ENCODE assay signal across 1 cellular context in genomic region chr6:41372526-41373366, GRCh38.
TF ChIP-seq lines count a peak whose summit lies in the region.

No MANE protein-coding gene starts in this region.

TF ChIP-seq in HepG2, 621 proteins besides CTCF, POLR2A, EP300 and RAD21 (continued from another document and continues in another):
- TF ChIP-seq, protein P1, sequence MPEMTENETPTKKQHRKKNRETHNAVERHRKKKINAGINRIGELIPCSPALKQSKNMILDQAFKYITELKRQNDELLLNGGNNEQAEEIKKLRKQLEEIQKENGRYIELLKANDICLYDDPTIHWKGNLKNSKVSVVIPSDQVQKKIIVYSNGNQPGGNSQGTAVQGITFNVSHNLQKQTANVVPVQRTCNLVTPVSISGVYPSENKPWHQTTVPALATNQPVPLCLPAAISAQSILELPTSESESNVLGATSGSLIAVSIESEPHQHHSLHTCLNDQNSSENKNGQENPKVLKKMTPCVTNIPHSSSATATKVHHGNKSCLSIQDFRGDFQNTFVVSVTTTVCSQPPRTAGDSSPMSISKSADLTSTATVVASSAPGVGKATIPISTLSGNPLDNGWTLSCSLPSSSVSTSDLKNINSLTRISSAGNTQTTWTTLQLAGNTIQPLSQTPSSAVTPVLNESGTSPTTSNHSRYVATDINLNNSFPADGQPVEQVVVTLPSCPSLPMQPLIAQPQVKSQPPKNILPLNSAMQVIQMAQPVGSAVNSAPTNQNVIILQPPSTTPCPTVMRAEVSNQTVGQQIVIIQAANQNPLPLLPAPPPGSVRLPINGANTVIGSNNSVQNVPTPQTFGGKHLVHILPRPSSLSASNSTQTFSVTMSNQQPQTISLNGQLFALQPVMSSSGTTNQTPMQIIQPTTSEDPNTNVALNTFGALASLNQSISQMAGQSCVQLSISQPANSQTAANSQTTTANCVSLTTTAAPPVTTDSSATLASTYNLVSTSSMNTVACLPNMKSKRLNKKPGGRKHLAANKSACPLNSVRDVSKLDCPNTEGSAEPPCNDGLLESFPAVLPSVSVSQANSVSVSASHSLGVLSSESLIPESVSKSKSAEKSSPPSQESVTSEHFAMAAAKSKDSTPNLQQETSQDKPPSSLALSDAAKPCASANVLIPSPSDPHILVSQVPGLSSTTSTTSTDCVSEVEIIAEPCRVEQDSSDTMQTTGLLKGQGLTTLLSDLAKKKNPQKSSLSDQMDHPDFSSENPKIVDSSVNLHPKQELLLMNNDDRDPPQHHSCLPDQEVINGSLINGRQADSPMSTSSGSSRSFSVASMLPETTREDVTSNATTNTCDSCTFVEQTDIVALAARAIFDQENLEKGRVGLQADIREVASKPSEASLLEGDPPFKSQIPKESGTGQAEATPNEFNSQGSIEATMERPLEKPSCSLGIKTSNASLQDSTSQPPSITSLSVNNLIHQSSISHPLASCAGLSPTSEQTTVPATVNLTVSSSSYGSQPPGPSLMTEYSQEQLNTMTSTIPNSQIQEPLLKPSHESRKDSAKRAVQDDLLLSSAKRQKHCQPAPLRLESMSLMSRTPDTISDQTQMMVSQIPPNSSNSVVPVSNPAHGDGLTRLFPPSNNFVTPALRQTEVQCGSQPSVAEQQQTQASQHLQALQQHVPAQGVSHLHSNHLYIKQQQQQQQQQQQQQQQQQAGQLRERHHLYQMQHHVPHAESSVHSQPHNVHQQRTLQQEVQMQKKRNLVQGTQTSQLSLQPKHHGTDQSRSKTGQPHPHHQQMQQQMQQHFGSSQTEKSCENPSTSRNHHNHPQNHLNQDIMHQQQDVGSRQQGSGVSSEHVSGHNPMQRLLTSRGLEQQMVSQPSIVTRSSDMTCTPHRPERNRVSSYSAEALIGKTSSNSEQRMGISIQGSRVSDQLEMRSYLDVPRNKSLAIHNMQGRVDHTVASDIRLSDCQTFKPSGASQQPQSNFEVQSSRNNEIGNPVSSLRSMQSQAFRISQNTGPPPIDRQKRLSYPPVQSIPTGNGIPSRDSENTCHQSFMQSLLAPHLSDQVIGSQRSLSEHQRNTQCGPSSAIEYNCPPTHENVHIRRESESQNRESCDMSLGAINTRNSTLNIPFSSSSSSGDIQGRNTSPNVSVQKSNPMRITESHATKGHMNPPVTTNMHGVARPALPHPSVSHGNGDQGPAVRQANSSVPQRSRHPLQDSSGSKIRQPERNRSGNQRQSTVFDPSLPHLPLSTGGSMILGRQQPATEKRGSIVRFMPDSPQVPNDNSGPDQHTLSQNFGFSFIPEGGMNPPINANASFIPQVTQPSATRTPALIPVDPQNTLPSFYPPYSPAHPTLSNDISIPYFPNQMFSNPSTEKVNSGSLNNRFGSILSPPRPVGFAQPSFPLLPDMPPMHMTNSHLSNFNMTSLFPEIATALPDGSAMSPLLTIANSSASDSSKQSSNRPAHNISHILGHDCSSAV (CRISPR knock-in tag; IDR thresholded peaks at IDR 0.05; ENCODE audit: borderline replicate concordance) = no peak
- TF ChIP-seq, protein P2, sequence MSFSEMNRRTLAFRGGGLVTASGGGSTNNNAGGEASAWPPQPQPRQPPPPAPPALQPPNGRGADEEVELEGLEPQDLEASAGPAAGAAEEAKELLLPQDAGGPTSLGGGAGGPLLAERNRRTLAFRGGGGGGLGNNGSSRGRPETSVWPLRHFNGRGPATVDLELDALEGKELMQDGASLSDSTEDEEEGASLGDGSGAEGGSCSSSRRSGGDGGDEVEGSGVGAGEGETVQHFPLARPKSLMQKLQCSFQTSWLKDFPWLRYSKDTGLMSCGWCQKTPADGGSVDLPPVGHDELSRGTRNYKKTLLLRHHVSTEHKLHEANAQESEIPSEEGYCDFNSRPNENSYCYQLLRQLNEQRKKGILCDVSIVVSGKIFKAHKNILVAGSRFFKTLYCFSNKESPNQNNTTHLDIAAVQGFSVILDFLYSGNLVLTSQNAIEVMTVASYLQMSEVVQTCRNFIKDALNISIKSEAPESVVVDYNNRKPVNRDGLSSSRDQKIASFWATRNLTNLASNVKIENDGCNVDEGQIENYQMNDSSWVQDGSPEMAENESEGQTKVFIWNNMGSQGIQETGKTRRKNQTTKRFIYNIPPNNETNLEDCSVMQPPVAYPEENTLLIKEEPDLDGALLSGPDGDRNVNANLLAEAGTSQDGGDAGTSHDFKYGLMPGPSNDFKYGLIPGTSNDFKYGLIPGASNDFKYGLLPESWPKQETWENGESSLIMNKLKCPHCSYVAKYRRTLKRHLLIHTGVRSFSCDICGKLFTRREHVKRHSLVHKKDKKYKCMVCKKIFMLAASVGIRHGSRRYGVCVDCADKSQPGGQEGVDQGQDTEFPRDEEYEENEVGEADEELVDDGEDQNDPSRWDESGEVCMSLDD (CRISPR knock-in tag; IDR thresholded peaks at IDR 0.05; ENCODE audit: borderline replicate concordance) = 0 out of 2 replicates have a peak, but pooled peaks have one; percentile 72
- TF ChIP-seq ZNF292 (CRISPR knock-in tag; IDR thresholded peaks at IDR 0.05; ENCODE audit: borderline replicate concordance, low read depth) (no peak), ZNF496 (CRISPR knock-in tag; IDR thresholded peaks at IDR 0.05; ENCODE audit: insufficient replicate concordance) (no peak), RFXAP (CRISPR knock-in tag; IDR thresholded peaks at IDR 0.05; ENCODE audit: borderline replicate concordance) (peak; percentile 50; the same call in 1 of the 2 replicates), CSRNP1 (CRISPR knock-in tag; IDR thresholded peaks at IDR 0.05) (no peak), KDM6A (CRISPR knock-in tag; IDR thresholded peaks at IDR 0.05; ENCODE audit: low read depth) (no peak), ZNF556 (CRISPR knock-in tag; IDR thresholded peaks at IDR 0.05; ENCODE audit: borderline replicate concordance) (peak; percentile 46; the same call in 1 of the 2 replicates), FOXA1 (IDR thresholded peaks at IDR 0.05) (no peak), FOXA1 (CRISPR knock-in tag; IDR thresholded peaks at IDR 0.05) (0 out of 2 replicates have a peak, but pooled peaks have one; percentile 25), CBX1 (IDR thresholded peaks at IDR 0.05; ENCODE audit: low read depth) (no peak), ZNF136 (CRISPR knock-in tag; IDR thresholded peaks at IDR 0.05; ENCODE audit: low read depth) (no peak), HOXA7 (CRISPR knock-in tag; IDR thresholded peaks at IDR 0.05) (no peak), MEIS1 (CRISPR knock-in tag; IDR thresholded peaks at IDR 0.05; ENCODE audit: borderline replicate concordance) (no peak), EED (CRISPR knock-in tag; IDR thresholded peaks at IDR 0.05) (no peak), HNRNPLL (IDR thresholded peaks at IDR 0.05; ENCODE audit: low read depth, low read length, poor library complexity, severe bottlenecking) (peak; percentile 55), ZNF549 (CRISPR knock-in tag; IDR thresholded peaks at IDR 0.05) (no peak), USF2 (IDR thresholded peaks at IDR 0.05; ENCODE audit: low read depth, low read length) (no peak), USF2 (CRISPR knock-in tag; IDR thresholded peaks at IDR 0.05; ENCODE audit: borderline replicate concordance) (no peak), NONO (IDR thresholded peaks at IDR 0.05) (no peak), NONO (CRISPR knock-in tag; conservative IDR thresholded peaks at IDR 0.05) (peak; percentile 59), ZNF235 (CRISPR knock-in tag; IDR thresholded peaks at IDR 0.05; ENCODE audit: borderline replicate concordance) (no peak), ZNF33A (CRISPR knock-in tag; IDR thresholded peaks at IDR 0.05; ENCODE audit: borderline replicate concordance) (no peak), SNRNP70 (IDR thresholded peaks at IDR 0.05; ENCODE audit: low read depth, low read length) (no peak), HMG20B (CRISPR knock-in tag; conservative IDR thresholded peaks at IDR 0.05) (no peak), ZNF432 (CRISPR knock-in tag; IDR thresholded peaks at IDR 0.05; ENCODE audit: borderline replicate concordance) (no peak), TCF7 (IDR thresholded peaks at IDR 0.05; ENCODE audit: low read depth) (peak; percentile 17; the same call in 1 of the 2 replicates), TCF12 (IDR thresholded peaks at IDR 0.05) (no peak), TCF12 (CRISPR knock-in tag; IDR thresholded peaks at IDR 0.05) (peak; percentile 81), MYC (CRISPR knock-in tag; IDR thresholded peaks at IDR 0.05; ENCODE audit: borderline replicate concordance) (peak; percentile 32; the same call in 1 of the 2 replicates), ZNF333 (CRISPR knock-in tag; IDR thresholded peaks at IDR 0.05; ENCODE audit: borderline replicate concordance) (peak; percentile 58; the same call in 1 of the 2 replicates), U2AF2 (IDR thresholded peaks at IDR 0.05; ENCODE audit: low read depth, low read length) (no peak), HMGXB4 (CRISPR knock-in tag; IDR thresholded peaks at IDR 0.05; ENCODE audit: borderline replicate concordance in 1 of 2, low read depth in 1 of 2) (0 out of 4 replicates have a peak, but pooled peaks of 1 of the 2 experiments have one; percentile 40)
- TF ChIP-seq, protein P3, sequence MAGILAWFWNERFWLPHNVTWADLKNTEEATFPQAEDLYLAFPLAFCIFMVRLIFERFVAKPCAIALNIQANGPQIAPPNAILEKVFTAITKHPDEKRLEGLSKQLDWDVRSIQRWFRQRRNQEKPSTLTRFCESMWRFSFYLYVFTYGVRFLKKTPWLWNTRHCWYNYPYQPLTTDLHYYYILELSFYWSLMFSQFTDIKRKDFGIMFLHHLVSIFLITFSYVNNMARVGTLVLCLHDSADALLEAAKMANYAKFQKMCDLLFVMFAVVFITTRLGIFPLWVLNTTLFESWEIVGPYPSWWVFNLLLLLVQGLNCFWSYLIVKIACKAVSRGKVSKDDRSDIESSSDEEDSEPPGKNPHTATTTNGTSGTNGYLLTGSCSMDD (CRISPR knock-in tag; IDR thresholded peaks at IDR 0.05) = no peak
- TF ChIP-seq, protein P4, sequence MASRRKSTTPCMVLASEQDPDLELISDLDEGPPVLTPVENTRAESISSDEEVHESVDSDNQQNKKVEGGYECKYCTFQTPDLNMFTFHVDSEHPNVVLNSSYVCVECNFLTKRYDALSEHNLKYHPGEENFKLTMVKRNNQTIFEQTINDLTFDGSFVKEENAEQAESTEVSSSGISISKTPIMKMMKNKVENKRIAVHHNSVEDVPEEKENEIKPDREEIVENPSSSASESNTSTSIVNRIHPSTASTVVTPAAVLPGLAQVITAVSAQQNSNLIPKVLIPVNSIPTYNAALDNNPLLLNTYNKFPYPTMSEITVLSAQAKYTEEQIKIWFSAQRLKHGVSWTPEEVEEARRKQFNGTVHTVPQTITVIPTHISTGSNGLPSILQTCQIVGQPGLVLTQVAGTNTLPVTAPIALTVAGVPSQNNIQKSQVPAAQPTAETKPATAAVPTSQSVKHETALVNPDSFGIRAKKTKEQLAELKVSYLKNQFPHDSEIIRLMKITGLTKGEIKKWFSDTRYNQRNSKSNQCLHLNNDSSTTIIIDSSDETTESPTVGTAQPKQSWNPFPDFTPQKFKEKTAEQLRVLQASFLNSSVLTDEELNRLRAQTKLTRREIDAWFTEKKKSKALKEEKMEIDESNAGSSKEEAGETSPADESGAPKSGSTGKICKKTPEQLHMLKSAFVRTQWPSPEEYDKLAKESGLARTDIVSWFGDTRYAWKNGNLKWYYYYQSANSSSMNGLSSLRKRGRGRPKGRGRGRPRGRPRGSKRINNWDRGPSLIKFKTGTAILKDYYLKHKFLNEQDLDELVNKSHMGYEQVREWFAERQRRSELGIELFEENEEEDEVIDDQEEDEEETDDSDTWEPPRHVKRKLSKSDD (CRISPR knock-in tag; IDR thresholded peaks at IDR 0.05; ENCODE audit: low read depth) = no peak
- TF ChIP-seq, protein P5, sequence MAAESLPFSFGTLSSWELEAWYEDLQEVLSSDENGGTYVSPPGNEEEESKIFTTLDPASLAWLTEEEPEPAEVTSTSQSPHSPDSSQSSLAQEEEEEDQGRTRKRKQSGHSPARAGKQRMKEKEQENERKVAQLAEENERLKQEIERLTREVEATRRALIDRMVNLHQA (CRISPR knock-in tag; IDR thresholded peaks at IDR 0.05) = no peak
- TF ChIP-seq, protein P6, sequence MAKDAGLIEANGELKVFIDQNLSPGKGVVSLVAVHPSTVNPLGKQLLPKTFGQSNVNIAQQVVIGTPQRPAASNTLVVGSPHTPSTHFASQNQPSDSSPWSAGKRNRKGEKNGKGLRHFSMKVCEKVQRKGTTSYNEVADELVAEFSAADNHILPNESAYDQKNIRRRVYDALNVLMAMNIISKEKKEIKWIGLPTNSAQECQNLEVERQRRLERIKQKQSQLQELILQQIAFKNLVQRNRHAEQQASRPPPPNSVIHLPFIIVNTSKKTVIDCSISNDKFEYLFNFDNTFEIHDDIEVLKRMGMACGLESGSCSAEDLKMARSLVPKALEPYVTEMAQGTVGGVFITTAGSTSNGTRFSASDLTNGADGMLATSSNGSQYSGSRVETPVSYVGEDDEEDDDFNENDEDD (CRISPR knock-in tag; IDR thresholded peaks at IDR 0.05; ENCODE audit: borderline replicate concordance) = peak; percentile 7; the same call in 1 of the 2 replicates
